ENCODE assay signal across 18 cellular contexts in the genomic region with DNA sequence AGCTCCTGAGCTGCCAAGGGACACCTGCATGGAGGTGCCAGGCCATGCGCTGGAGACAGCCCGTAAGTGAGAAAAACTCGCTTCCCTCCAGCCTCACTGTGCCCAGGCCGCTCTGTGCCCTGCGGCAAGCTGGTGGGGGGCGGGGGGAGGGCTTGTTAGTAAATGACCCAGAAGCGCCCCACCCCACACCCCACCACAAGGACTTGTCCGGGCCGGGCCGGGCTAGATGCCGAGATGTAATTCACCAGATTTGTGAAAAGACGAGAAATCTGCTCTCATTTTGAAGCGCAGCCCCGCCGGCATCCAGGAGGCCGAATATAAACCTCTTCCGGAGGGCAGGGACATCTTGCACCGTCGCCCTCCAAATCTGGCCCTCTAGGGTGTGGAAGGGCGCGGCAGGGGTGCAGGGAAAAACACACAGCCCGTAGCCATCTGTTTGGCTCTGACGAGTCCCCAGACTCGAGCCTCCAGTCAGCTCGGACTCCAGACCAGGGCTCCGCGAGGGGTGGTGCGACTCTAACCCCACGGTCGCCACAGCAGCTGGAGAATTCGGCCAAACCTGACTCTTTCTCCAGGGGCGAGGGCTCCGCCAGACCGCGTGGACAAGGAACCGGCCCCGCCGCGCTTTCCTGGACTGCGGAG. TPM values are rescaled to one million over a fixed set of nuclear protein-coding genes. Genes with fewer than 3 reads are reported as not detected.
DNase-seq lines count a peak whose midpoint lies in the region; ATAC-seq and TF ChIP-seq lines count a peak whose summit lies in the region.
"Had no signal": no experiment of that assay in that cellular context is flagged by ENCODE, and none has a peak within 500 bp of the region (broad histone marks: within the 10 kb centered on the region; RNA-seq: fewer than 3 reads in every experiment).

No MANE protein-coding gene starts in this region.

- H3K27ac ChIP-seq in RWPE2 (ENCODE audit: poor library complexity, severe bottlenecking) (no peak overlapping the region), mesendoderm (ENCODE audit: low read depth, low read length) (no peak overlapping the region)

- no CpG with 5 or more reads among the region's 40 CpGs for WGBS in mesendoderm (ENCODE audit: extremely low coverage, insufficient coverage, low lambda C conversion rate)

- H3K56ac ChIP-seq in mesendoderm (ENCODE audit: low read length): peak overlapping the region; percentile 34

- H4K5ac ChIP-seq in mesendoderm (ENCODE audit: low read length): no peak overlapping the region

- H3K23ac ChIP-seq in mesendoderm (ENCODE audit: low read length): peak overlapping the region; percentile 80

- H2BK120ac ChIP-seq in mesendoderm (ENCODE audit: low read depth, low read length): no peak overlapping the region

- no peak overlapping the region for H3K4ac ChIP-seq in mesendoderm (ENCODE audit: low read depth, low read length)

- no peak overlapping the region for H3K4me3 ChIP-seq in RWPE2 (ENCODE audit: severe bottlenecking)
- H3K4me3 ChIP-seq in mesendoderm (ENCODE audit: low read length): no peak overlapping the region
- H3K4me3 ChIP-seq: HAP-1 had no signal

- H2BK15ac ChIP-seq in mesendoderm (replicated peaks; ENCODE audit: low read depth): no peak overlapping the region

- H3K9me3 ChIP-seq in ES-I3 (ENCODE audit: control insufficient read depth, insufficient read depth, low read length) (no peaks in the 10 kb centered on the region), RWPE2 (ENCODE audit: severe bottlenecking) (no peaks in the 10 kb centered on the region)

- no peaks in the 10 kb centered on the region for H3K36me3 ChIP-seq in ES-I3 (ENCODE audit: insufficient read depth, low read length)
- H3K36me3 ChIP-seq in RWPE2 (ENCODE audit: low read depth): no peaks in the 10 kb centered on the region
- no peaks in the 10 kb centered on the region for H3K36me3 ChIP-seq in mesendoderm (ENCODE audit: control insufficient read depth, insufficient read depth, low read length)
- H3K36me3 ChIP-seq: HAP-1 had no signal

- H2AK5ac ChIP-seq in mesendoderm (ENCODE audit: low read length): no peak overlapping the region

- no peak for TF ChIP-seq CTCF in RWPE2 (IDR thresholded peaks at IDR 0.05; ENCODE audit: poor library complexity, severe bottlenecking)

- DNase-seq in 8988T: peak; percentile 18
- DNase-seq in RWPE2 (ENCODE audit: low spot score): peak; percentile 51
- DNase-seq in mesendoderm: no peak
- no peak for DNase-seq in HPDE6-E6E7 (ENCODE audit: extremely low spot score)
- no peak for DNase-seq in cerebellar cortex (ENCODE audit: low spot score)
- DNase-seq: CD8-positive, alpha-beta T cell; DND-41; GF-D8; NCI-H1436 treated with DMSO at 0.1 percent for 48 hours; NCI-H2081; NCI-H226; NCI-H526 treated with DMSO at 0.1 percent for 48 hours had no signal

- H3K27me3 ChIP-seq in RWPE2 (ENCODE audit: insufficient read depth, poor library complexity, severe bottlenecking) (peaks cover 91% of the 10 kb centered on the region), mesendoderm (ENCODE audit: insufficient read depth, low read length, poor library complexity) (peaks cover 71% of the 10 kb centered on the region)

- no peak overlapping the region for H3K18ac ChIP-seq in mesendoderm (ENCODE audit: low read length)

- H2BK5ac ChIP-seq in mesendoderm (ENCODE audit: low read length): no peak overlapping the region

- no peaks in the 10 kb centered on the region for H3K79me2 ChIP-seq in mesendoderm (ENCODE audit: control insufficient read depth, insufficient read depth, low read length)

- H3K9ac ChIP-seq in ES-I3 (ENCODE audit: low read depth, low read length) (peak overlapping the region; percentile 43; the same call in 1 of the 2 replicates), mesendoderm (ENCODE audit: low read length) (no peak overlapping the region)

- no peak overlapping the region for H4K8ac ChIP-seq in mesendoderm (ENCODE audit: low read depth, low read length)

- no peaks in the 10 kb centered on the region for H3K79me1 ChIP-seq in mesendoderm (ENCODE audit: low read length)

- H3K4me1 ChIP-seq in ES-I3 (ENCODE audit: insufficient read depth, low read length) (peaks cover 3% of the 10 kb centered on the region; the same call in 1 of the 2 replicates), RWPE2 (ENCODE audit: insufficient read depth, poor library complexity, severe bottlenecking) (no peaks in the 10 kb centered on the region), mesendoderm (ENCODE audit: control insufficient read depth, low read depth, low read length) (no peaks in the 10 kb centered on the region)
- H3K4me1 ChIP-seq: HAP-1 had no signal

- ATAC-seq in RWPE2 (ENCODE audit: low read depth) (no peak), HG03097 (IDR thresholded peaks at IDR 0.05; ENCODE audit: low FRiP score, unreplicated experiment) (no peak), GM18519 (IDR thresholded peaks at IDR 0.05; ENCODE audit: low FRiP score, unreplicated experiment) (no peak)
- ATAC-seq: CD8-positive, alpha-beta T cell; Right ventricle myocardium inferior had no signal

- no peak overlapping the region for H3K4me2 ChIP-seq in mesendoderm (ENCODE audit: low read length)

RNA-seq across cellular contexts. Expression of a gene that starts 14.8 kb away (rescaled TPM):
- 0.06 TPM for polyA plus RNA-seq in mesendoderm (2013, experiment 1 of 2)
- polyA plus RNA-seq in mesendoderm (2013, experiment 2 of 2): not detected
- polyA plus RNA-seq: BJ had no signal

Comparison
In these comparisons a context has a peak if more than half of its experiments do, and no peak if none do; other contexts are left out.
1. DNase-seq: peak in 8988T (single experiment) and RWPE2 (single experiment); none in mesendoderm (single experiment), HPDE6-E6E7 (single experiment) and cerebellar cortex (single experiment).